ENCODE assay signal across 25 cellular contexts in genomic region chr9:2853517-2853916, GRCh38.
"Had no signal": no experiment of that assay in that cellular context is flagged by ENCODE, and none has a peak within 500 bp of the region (broad histone marks: within the 10 kb centered on the region; RNA-seq: fewer than 3 reads in every experiment).

No MANE protein-coding gene starts in this region.

- H3K27ac ChIP-seq: epithelial cell of prostate, esophagus muscularis mucosa, heart right ventricle, left lung, prostate gland, right atrium auricular region, sigmoid colon, testis, tibial artery had no signal

- H3K9me3 Mint-ChIP-seq: naive thymus-derived CD8-positive, alpha-beta T cell; nephron progenitor cell; stimulated activated effector memory CD8-positive, alpha-beta T cell treated with anti-CD3 and anti-CD28 coated beads, Interleukin-12 subunit alpha, Interleukin-12 subunit beta, amount 100 ng/mL, for 72 hours; type B pancreatic cell had no signal

- H3K4me1 ChIP-seq: esophagus muscularis mucosa, heart right ventricle, left lung, prostate gland, right atrium auricular region, testis, tibial artery had no signal

- H3K4me3 Mint-ChIP-seq: naive thymus-derived CD8-positive, alpha-beta T cell; nephron progenitor cell; stimulated activated effector memory CD8-positive, alpha-beta T cell treated with anti-CD3 and anti-CD28 coated beads, Interleukin-12 subunit alpha, Interleukin-12 subunit beta, amount 100 ng/mL, for 72 hours; type B pancreatic cell had no signal

- ATAC-seq: heart right ventricle; left cardiac atrium; left lung; naive thymus-derived CD8-positive, alpha-beta T cell; stimulated activated effector memory CD8-positive, alpha-beta T cell treated with anti-CD3 and anti-CD28 coated beads, Interleukin-12 subunit alpha, Interleukin-12 subunit beta, amount 100 ng/mL, for 72 hours had no signal

- H3K27me3 ChIP-seq: right atrium auricular region, sigmoid colon, testis, tibial artery had no signal

- H3K27ac Mint-ChIP-seq: naive thymus-derived CD8-positive, alpha-beta T cell; nephron progenitor cell; stimulated activated effector memory CD8-positive, alpha-beta T cell treated with anti-CD3 and anti-CD28 coated beads, Interleukin-12 subunit alpha, Interleukin-12 subunit beta, amount 100 ng/mL, for 72 hours; type B pancreatic cell had no signal

- H3K9me3 ChIP-seq: esophagus muscularis mucosa, heart right ventricle, left lung, prostate gland, right atrium auricular region, sigmoid colon, testis, tibial artery had no signal

- DNase-seq: cortex of kidney; effector CD4-positive, alpha-beta T cell; foreskin melanocyte; glutamatergic neuron; heart right ventricle; hippocampal formation; left cardiac atrium; left lung; naive thymus-derived CD8-positive, alpha-beta T cell; nephron progenitor cell; nucleus accumbens; sigmoid colon; stimulated activated CD4-positive, alpha-beta T cell treated with anti-CD3 and anti-CD28 coated beads, Interleukin-2, amount 100 ng/mL, for 24 hours; stimulated activated CD4-positive, alpha-beta T cell treated with anti-CD3 and anti-CD28 coated beads, Interleukin-4, amount 100 ng/mL, for 24 hours; stimulated activated naive CD4-positive, alpha-beta T cell treated with Interleukin-2 at 50 U/mL for 16 hours; substantia nigra; testis; tibial artery had no signal

- H3K4me1 Mint-ChIP-seq: nephron progenitor cell; stimulated activated effector memory CD8-positive, alpha-beta T cell treated with anti-CD3 and anti-CD28 coated beads, Interleukin-12 subunit alpha, Interleukin-12 subunit beta, amount 100 ng/mL, for 72 hours had no signal

- FAIRE-seq: islet of Langerhans had no signal

- H3K36me3 ChIP-seq: esophagus muscularis mucosa, heart right ventricle, left lung, prostate gland, right atrium auricular region, sigmoid colon, tibial artery had no signal

- H3K36me3 Mint-ChIP-seq: stimulated activated effector memory CD8-positive, alpha-beta T cell treated with anti-CD3 and anti-CD28 coated beads, Interleukin-12 subunit alpha, Interleukin-12 subunit beta, amount 100 ng/mL, for 72 hours; type B pancreatic cell had no signal

- H3K4me3 ChIP-seq: esophagus muscularis mucosa, heart right ventricle, left lung, prostate gland, right atrium auricular region, sigmoid colon, testis, tibial artery had no signal
